Comparison of ENCODE assay signal across 18 cellular contexts in the genomic region with DNA sequence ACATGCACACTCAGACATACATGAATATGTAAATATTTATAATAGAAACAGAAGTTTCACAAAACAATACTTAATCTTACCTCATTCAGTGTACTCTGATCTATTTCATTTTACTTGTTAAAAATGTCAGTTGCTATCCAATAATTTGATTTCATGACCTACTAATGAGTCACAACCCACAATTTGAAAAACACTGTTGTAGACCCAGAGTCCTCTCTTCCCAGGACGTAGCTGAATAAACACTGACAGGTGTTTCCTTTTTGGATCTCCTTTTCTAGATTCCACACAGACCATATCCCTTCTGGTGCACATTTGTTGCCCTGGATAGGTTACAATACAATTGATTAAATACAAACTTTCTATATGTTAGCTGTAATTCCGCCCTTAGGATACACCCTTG. TPM values are rescaled to one million over a fixed set of nuclear protein-coding genes. Genes with fewer than 3 reads are reported as not detected.
A peak's percentile ranks its signal among the peaks of the same experiment; 100 is the strongest.
DNase-seq lines count a peak whose midpoint lies in the region; ATAC-seq and TF ChIP-seq lines count a peak whose summit lies in the region.
"Had no signal": no experiment of that assay in that cellular context is flagged by ENCODE, and none has a peak within 500 bp of the region (broad histone marks: within the 10 kb centered on the region; RNA-seq: fewer than 3 reads in every experiment).

No MANE protein-coding gene starts in this region.

- peaks cover 42% of the 10 kb centered on the region for H3K27me3 Mint-ChIP-seq in T-helper 17 cell
- H3K27me3 Mint-ChIP-seq: dendritic cell treated with granulocyte-macrophage colony-stimulating factor and Interleukin-4, amounts not matched to agents 40 ng/mL and 50 ng/mL, for 4 days had no signal

- no peaks in the 10 kb centered on the region for H3K27me3 ChIP-seq in left lung
- H3K27me3 ChIP-seq: vagina had no signal

- intact Hi-C loops in left lung (cut with DNase I), result no loop called here

- no peak overlapping the region for H3K27ac Mint-ChIP-seq in T-helper 17 cell
- H3K27ac Mint-ChIP-seq: dendritic cell treated with granulocyte-macrophage colony-stimulating factor and Interleukin-4, amounts not matched to agents 40 ng/mL and 50 ng/mL, for 4 days; memory B cell; nephron progenitor cell had no signal

- H3K4me1 ChIP-seq in left lung, result peaks cover 0 to 6% of the 10 kb centered on the region in 2 donors
- H3K4me1 ChIP-seq: prostate gland, vagina had no signal

- H3K36me3 ChIP-seq in left lung, result no peaks in the 10 kb centered on the region
- H3K36me3 ChIP-seq: prostate gland, vagina had no signal

- H3K4me3 ChIP-seq in choroid plexus epithelial cell (ENCODE audit: low read depth, low read length), result no peak overlapping the region
- H3K4me3 ChIP-seq in left lung, result no peak overlapping the region
- H3K4me3 ChIP-seq: prostate gland, vagina had no signal

- H3K4me3 Mint-ChIP-seq in T-helper 17 cell, result no peak overlapping the region
- H3K4me3 Mint-ChIP-seq: dendritic cell treated with granulocyte-macrophage colony-stimulating factor and Interleukin-4, amounts not matched to agents 40 ng/mL and 50 ng/mL, for 4 days; memory B cell; nephron progenitor cell had no signal

- peaks cover 4% of the 10 kb centered on the region for H3K36me3 Mint-ChIP-seq in T-helper 17 cell (ENCODE audit: low read depth)
- H3K36me3 Mint-ChIP-seq: memory B cell had no signal

- H3K9me3 ChIP-seq in left lung (no peaks in the 10 kb centered on the region), T-helper 17 cell (ENCODE audit: control insufficient read depth, low read length, poor library complexity, severe bottlenecking) (no peaks in the 10 kb centered on the region)
- H3K9me3 ChIP-seq: Caco-2, prostate gland, vagina had no signal

- DNase-seq in NCI-H510A treated with DMSO at 0.1 percent for 48 hours (lab: John Stamatoyannopoulos, UW), result peak; percentile 12
- no peak for DNase-seq in NCI-H510A (lab: John Stamatoyannopoulos, UW)
- peak; percentile 8 for DNase-seq in NCI-H2029 (lab: John Stamatoyannopoulos, UW)
- DNase-seq in choroid plexus epithelial cell (ENCODE audit: low read depth), result peak; percentile 50
- no peak for DNase-seq in left lung
- no peak for DNase-seq in GM19240 (ENCODE audit: insufficient read length, low spot score)
- no peak for DNase-seq in T-helper 17 cell
- DNase-seq: anterior cingulate cortex, Caco-2, NCI-H1694 treated with DMSO at 0.1 percent for 48 hours, nephron progenitor cell had no signal

- no peak overlapping the region for H3K27ac ChIP-seq in left lung
- H3K27ac ChIP-seq: prostate gland, vagina had no signal

- TF ChIP-seq CTCF in choroid plexus epithelial cell (conservative IDR thresholded peaks at IDR 0.05; ENCODE audit: low read depth, low read length) (no peak), left lung (IDR thresholded peaks at IDR 0.05) (no peak)

- ATAC-seq in left lung (peak; percentile 33), HG03196 (IDR thresholded peaks at IDR 0.05; ENCODE audit: unreplicated experiment) (no peak), T-helper 17 cell (no peak)
- ATAC-seq: Right ventricle myocardium inferior had no signal

- no peaks in the 10 kb centered on the region for H3K4me1 Mint-ChIP-seq in T-helper 17 cell
- H3K4me1 Mint-ChIP-seq: memory B cell had no signal

RNA-seq across cellular contexts. Expression of a gene that starts 10.5 kb away (rescaled TPM):
- total RNA-seq in left lung (10 to 100 TPM; 73.6 to 76.9 TPM), T-helper 17 cell (100 to 1,000 TPM in 1 of 2 donors, 1 to 10 TPM in 1; 6.1 to 204 TPM)
- total RNA-seq: Caco-2; T-helper 2 cell treated with Interferon-gamma antibody and Interleukin-4, amounts not matched to agents 100 ng/mL and 5 ng/mL, for 36 hours had no signal

Comparison
In these comparisons a context has a peak if more than half of its experiments do, and no peak if none do; other contexts are left out.
1. DNase-seq: peak in NCI-H510A treated with DMSO at 0.1 percent for 48 hours (single experiment), NCI-H2029 (single experiment) and choroid plexus epithelial cell (single experiment); none in NCI-H510A (single experiment), left lung (0 of 2), GM19240 (single experiment) and T-helper 17 cell (0 of 3).